2 cellular contexts compared by ENCODE assay signal in genomic region chr10:131689016-131689415, GRCh38.
TF ChIP-seq lines count a peak whose summit lies in the region.

No MANE protein-coding gene starts in this region.

TF ChIP-seq in GM23338, 12 proteins besides CTCF, POLR2A, EP300 and RAD21:
- no peak for TF ChIP-seq STAT1 (IDR thresholded peaks at IDR 0.05; ENCODE audit: unreplicated experiment)
- no peak for TF ChIP-seq JUNB (IDR thresholded peaks at IDR 0.05; ENCODE audit: unreplicated experiment)
- TF ChIP-seq EZH2phosphoT487 (IDR thresholded peaks at IDR 0.05; ENCODE audit: unreplicated experiment), result no peak
- TF ChIP-seq EZH2 (IDR thresholded peaks at IDR 0.05; ENCODE audit: low read depth, unreplicated experiment), result no peak
- TF ChIP-seq ZNF114 (CRISPR knock-in tag; IDR thresholded peaks at IDR 0.05), result no peak
- no peak for TF ChIP-seq ZNF331 (CRISPR knock-in tag; IDR thresholded peaks at IDR 0.05; ENCODE audit: low read depth)
- no peak for TF ChIP-seq ETS1 (IDR thresholded peaks at IDR 0.05)
- no peak for TF ChIP-seq CREB1 (CRISPR knock-in tag; IDR thresholded peaks at IDR 0.05; ENCODE audit: low read depth)
- no peak for TF ChIP-seq NANOG (IDR thresholded peaks at IDR 0.05; ENCODE audit: borderline replicate concordance)
- no peak for TF ChIP-seq POLR2AphosphoS5 (IDR thresholded peaks at IDR 0.05; ENCODE audit: low read depth)
- no peak for TF ChIP-seq ZNF462 (CRISPR knock-in tag; IDR thresholded peaks at IDR 0.05)
- TF ChIP-seq REST (IDR thresholded peaks at IDR 0.05; ENCODE audit: unreplicated experiment), result no peak
TF ChIP-seq in GM23338: peak in this region for 0.

TF ChIP-seq in H1, 55 proteins besides CTCF, POLR2A, EP300 and RAD21:
- TF ChIP-seq JUND (IDR thresholded peaks at IDR 0.05; ENCODE audit: low read length) (no peak), RXRA (IDR thresholded peaks at IDR 0.05; ENCODE audit: insufficient read depth, low read depth, low read length) (no peak), PHF8 (conservative IDR thresholded peaks at IDR 0.05; ENCODE audit: low read depth, low read length) (no peak), RNF2 (IDR thresholded peaks at IDR 0.05; ENCODE audit: borderline replicate concordance, low read depth, low read length, missing control alignments, poor library complexity, severe bottlenecking) (no peak), SP1 (IDR thresholded peaks at IDR 0.05; ENCODE audit: low read depth, low read length) (no peak), TAF7 (optimal IDR thresholded peaks at IDR 0.05; ENCODE audit: borderline replicate concordance, low read depth, low read length) (no peak), POLR2AphosphoS5 (IDR thresholded peaks at IDR 0.05; ENCODE audit: low read depth, low read length) (no peak), CEBPB (IDR thresholded peaks at IDR 0.05; ENCODE audit: low read depth, low read length) (no peak), CHD7 (IDR thresholded peaks at IDR 0.05; ENCODE audit: insufficient replicate concordance, low read length) (no peak), GTF2F1 (IDR thresholded peaks at IDR 0.05; ENCODE audit: borderline replicate concordance, low read depth, low read length) (no peak), NANOG (IDR thresholded peaks at IDR 0.05; ENCODE audit: insufficient read depth, low read depth, low read length, poor library complexity, severe bottlenecking) (no peak), ZNF274 (IDR thresholded peaks at IDR 0.05; ENCODE audit: borderline replicate concordance, extremely low read depth, low read length) (no peak), TBP (IDR thresholded peaks at IDR 0.05; ENCODE audit: low read depth, low read length) (no peak), TAF1 (IDR thresholded peaks at IDR 0.05; ENCODE audit: low read depth, low read length) (no peak), USF2 (IDR thresholded peaks at IDR 0.05; ENCODE audit: low read length) (no peak), MAFK (IDR thresholded peaks at IDR 0.05; ENCODE audit: low read depth, low read length) (no peak), SP4 (IDR thresholded peaks at IDR 0.05; ENCODE audit: low read length) (no peak), ATF2 (IDR thresholded peaks at IDR 0.05; ENCODE audit: low read length) (no peak), ATF3 (IDR thresholded peaks at IDR 0.05; ENCODE audit: insufficient read depth, low read depth, low read length) (no peak)
